30 cellular contexts compared by ENCODE assay signal in the genomic region with DNA sequence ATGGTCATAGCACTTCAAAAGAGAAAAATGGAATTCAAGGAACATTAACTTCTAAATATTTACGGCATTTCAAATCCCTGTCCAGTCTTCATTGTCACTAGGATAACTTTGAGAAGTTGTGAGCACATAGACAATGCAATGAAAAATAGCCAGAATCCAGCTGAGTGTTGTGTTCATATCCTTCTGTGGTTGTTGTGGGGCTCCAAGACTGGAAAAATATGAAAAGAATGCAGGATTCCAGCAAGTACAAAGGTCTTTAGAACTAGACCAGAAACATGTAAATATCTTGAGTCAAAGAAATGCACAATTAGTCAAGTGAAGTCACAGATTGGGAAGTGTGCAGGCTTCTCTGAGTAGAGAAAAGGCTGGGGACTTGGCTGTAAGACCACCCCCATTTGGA.
DNase-seq lines count a peak whose midpoint lies in the region; FAIRE-seq and TF ChIP-seq lines count a peak whose summit lies in the region.
"Had no signal": no experiment of that assay in that cellular context is flagged by ENCODE, and none has a peak within 500 bp of the region (broad histone marks: within the 10 kb centered on the region; RNA-seq: fewer than 3 reads in every experiment).

No MANE protein-coding gene starts in this region.

- H3K4me2 ChIP-seq in astrocyte (ENCODE audit: low read length) (no peak overlapping the region), smooth muscle cell (peak overlapping the region; percentile 23)

- DNase-seq in GM04503 (ENCODE audit: low read depth) (peak; percentile 11), astrocyte (ENCODE audit: low read depth) (peak; percentile 69), glomerular visceral epithelial cell (ENCODE audit: extremely low spot score) (peak; percentile 31), smooth muscle cell (lab: John Stamatoyannopoulos, UW; ENCODE audit: unreplicated experiment) (no peak), small intestine (no peak), dedifferentiated amniotic fluid mesenchymal stem cell (ENCODE audit: extremely low spot score) (no peak), stomach (no peak), NCI-H1048 (lab: John Stamatoyannopoulos, UW) (no peak)
- DNase-seq: activated CD4-positive, alpha-beta T cell treated with anti-CD3 and anti-CD28 coated beads, Interleukin-2, amount 50 U/mL, for 4 hours; activated CD4-positive, CD25-positive, alpha-beta regulatory T cell; activated naive CD4-positive, alpha-beta T cell treated with anti-CD3 and anti-CD28 coated beads for 36 hours; adrenal gland; CD4-positive, alpha-beta T cell; cortex of kidney; DMS 273 treated with DMSO at 0.1 percent for 48 hours; gastrocnemius medialis; lower lobe of right lung; MG63; NCI-H2081; NCI-H774; nephron progenitor cell; right lobe of liver; stimulated activated naive CD4-positive, alpha-beta T cell; T-cell had no signal

- H3K36me3 ChIP-seq in astrocyte (ENCODE audit: insufficient read depth, low read length) (no peaks in the 10 kb centered on the region), smooth muscle cell (ENCODE audit: low read depth) (no peaks in the 10 kb centered on the region), small intestine (ENCODE audit: control insufficient read depth in 2 of 2, insufficient read depth in 2 of 2, low read length in 2 of 2) (no peaks in the 10 kb centered on the region), stomach (no peaks in the 10 kb centered on the region)
- H3K36me3 ChIP-seq: adrenal gland, cardiac muscle cell, gastrocnemius medialis, lower lobe of right lung, MG63, right lobe of liver, vagina had no signal

- no peaks in the 10 kb centered on the region for H3F3A ChIP-seq in smooth muscle cell (ENCODE audit: low read depth)

- H3K27ac Mint-ChIP-seq in astrocyte (ENCODE audit: unreplicated experiment) = peak overlapping the region; percentile 82
- H3K27ac Mint-ChIP-seq: activated naive CD4-positive, alpha-beta T cell treated with anti-CD3 and anti-CD28 coated beads for 36 hours; CD4-positive, alpha-beta T cell; nephron progenitor cell; T-cell had no signal

- H4K20me1 ChIP-seq in astrocyte (ENCODE audit: insufficient read depth, low read length) (no peaks in the 10 kb centered on the region), smooth muscle cell (ENCODE audit: low read depth) (no peaks in the 10 kb centered on the region)

- TF ChIP-seq EP300 in stomach (IDR thresholded peaks at IDR 0.05) = no peak

- H3K9ac ChIP-seq in astrocyte (ENCODE audit: low read length) = no peak overlapping the region
- no peak overlapping the region for H3K9ac ChIP-seq in smooth muscle cell (ENCODE audit: low read depth)
- H3K9ac ChIP-seq: parathyroid adenoma had no signal

- no peak for TF ChIP-seq POLR2A in stomach (IDR thresholded peaks at IDR 0.05)

- H3K9me3 Mint-ChIP-seq in astrocyte (ENCODE audit: unreplicated experiment) = peaks cover 11% of the 10 kb centered on the region

- no peaks in the 10 kb centered on the region for H3K36me3 Mint-ChIP-seq in astrocyte (ENCODE audit: low read depth, unreplicated experiment)
- H3K36me3 Mint-ChIP-seq: T-cell had no signal

- H3K4me1 ChIP-seq in astrocyte (ENCODE audit: insufficient read depth, low read length) (no peaks in the 10 kb centered on the region), smooth muscle cell (ENCODE audit: low read depth) (no peaks in the 10 kb centered on the region), small intestine (ENCODE audit: control insufficient read depth in 2 of 2, insufficient read depth in 1 of 2, low read depth in 1 of 2, low read length in 1 of 2) (no peaks in the 10 kb centered on the region), stomach (no peaks in the 10 kb centered on the region)
- H3K4me1 ChIP-seq: adrenal gland, gastrocnemius medialis, lower lobe of right lung, parathyroid adenoma, right lobe of liver, vagina had no signal

- peaks cover 10% of the 10 kb centered on the region for H3K4me1 Mint-ChIP-seq in astrocyte (ENCODE audit: low read depth, unreplicated experiment)
- H3K4me1 Mint-ChIP-seq: T-cell had no signal

- intact Hi-C loops in stomach (cut with DNase I; ENCODE audit: low total_unique reads) = no loop called here

- H3K4me3 Mint-ChIP-seq in astrocyte (ENCODE audit: unreplicated experiment) = no peak overlapping the region
- H3K4me3 Mint-ChIP-seq: activated naive CD4-positive, alpha-beta T cell treated with anti-CD3 and anti-CD28 coated beads for 36 hours; CD4-positive, alpha-beta T cell; nephron progenitor cell; T-cell had no signal

- H3K27me3 Mint-ChIP-seq in astrocyte (ENCODE audit: low read depth, unreplicated experiment) = peaks cover 12% of the 10 kb centered on the region

- H3K4me3 ChIP-seq in astrocyte (ENCODE audit: insufficient read depth, low read depth, low read length) (no peak overlapping the region), smooth muscle cell (no peak overlapping the region), small intestine (ENCODE audit: low read depth in 1 of 2, low read length in 2 of 2) (no peak overlapping the region), stomach (no peak overlapping the region)
- H3K4me3 ChIP-seq: adrenal gland, cardiac muscle cell, gastrocnemius medialis, K562, lower lobe of right lung, MG63, right lobe of liver, vagina had no signal

- H3K27me3 ChIP-seq in astrocyte (ENCODE audit: insufficient read depth, low read length) (no peaks in the 10 kb centered on the region), smooth muscle cell (ENCODE audit: low read depth) (peaks cover 46% of the 10 kb centered on the region), small intestine (ENCODE audit: control insufficient read depth in 2 of 2, insufficient read depth in 2 of 2, low read length in 2 of 2) (no peaks in the 10 kb centered on the region), stomach (peaks cover 0 to 11% (median 3%) of the 10 kb centered on the region in 3 donors)
- H3K27me3 ChIP-seq: adrenal gland, gastrocnemius medialis, MG63, right lobe of liver, vagina had no signal

- no peaks in the 10 kb centered on the region for H3K79me2 ChIP-seq in astrocyte (ENCODE audit: insufficient read depth, low read length)
- H3K79me2 ChIP-seq in smooth muscle cell (ENCODE audit: low read depth) = no peaks in the 10 kb centered on the region
- H3K79me2 ChIP-seq: parathyroid adenoma had no signal

- H3K27ac ChIP-seq in astrocyte (ENCODE audit: low read depth, low read length) (no peak overlapping the region), smooth muscle cell (ENCODE audit: low read depth) (no peak overlapping the region), small intestine (ENCODE audit: low read depth in 1 of 2, low read length in 1 of 2) (no peak overlapping the region), stomach (no peak overlapping the region)
- H3K27ac ChIP-seq: adrenal gland, cardiac muscle cell, gastrocnemius medialis, lower lobe of right lung, parathyroid adenoma, right lobe of liver, RWPE1, vagina had no signal

- FAIRE-seq in astrocyte (lab: Jason Lieb, UNC) (no peak), small intestine (lab: Jason Lieb, UNC) (no peak)
- FAIRE-seq: H1, K562 had no signal

- TF ChIP-seq CTCF in astrocyte (IDR thresholded peaks at IDR 0.05; ENCODE audit: insufficient read depth, low read depth, low read length) (no peak), smooth muscle cell (IDR thresholded peaks at IDR 0.05; ENCODE audit: borderline replicate concordance, insufficient read depth, poor library complexity, severe bottlenecking) (no peak), stomach (IDR thresholded peaks at IDR 0.05) (no peak)

- H3K9me3 ChIP-seq in astrocyte (ENCODE audit: insufficient read depth, low read depth, low read length) = no peaks in the 10 kb centered on the region
- no peaks in the 10 kb centered on the region for H3K9me3 ChIP-seq in smooth muscle cell (replicated peaks; ENCODE audit: low read depth)
- no peaks in the 10 kb centered on the region for H3K9me3 ChIP-seq in small intestine (ENCODE audit: control insufficient read depth, low read depth)
- peaks cover 5 to 20% (median 15%) of the 10 kb centered on the region in 4 donors for H3K9me3 ChIP-seq in stomach
- H3K9me3 ChIP-seq: adrenal gland, gastrocnemius medialis, lower lobe of right lung, MG63, right lobe of liver, vagina had no signal

- H2AFZ ChIP-seq in astrocyte (ENCODE audit: low read depth, low read length) (no peak overlapping the region), smooth muscle cell (ENCODE audit: low read depth) (no peak overlapping the region)
- H2AFZ ChIP-seq: parathyroid adenoma had no signal

- 74% methylated on average over 1 of the region's 1 CpG for WGBS in smooth muscle cell (ENCODE audit: low lambda C conversion rate)
- 79 to 94% (median 88%) methylated on average over 1 of the region's 1 CpG for WGBS in small intestine, 3 donors
- WGBS in stomach, 5 donors = 86 to 100% (median 90%) methylated on average over 1 of the region's 1 CpG

Comparison
In these comparisons a context has a peak if more than half of its experiments do, and no peak if none do; other contexts are left out.
1. DNase-seq: peak in GM04503 (single experiment), astrocyte (single experiment) and glomerular visceral epithelial cell (single experiment); none in smooth muscle cell (single experiment), small intestine (single experiment), dedifferentiated amniotic fluid mesenchymal stem cell (single experiment), stomach (single experiment) and NCI-H1048 (single experiment).